Comparison of ENCODE assay signal across 8 cellular contexts in genomic region chr1:181023265-181024057, GRCh38. TPM values are rescaled to one million over a fixed set of nuclear protein-coding genes. Genes with fewer than 3 reads are reported as not detected.
A peak's percentile ranks its signal among the peaks of the same experiment; 100 is the strongest.
DNase-seq lines count a peak whose midpoint lies in the region; ATAC-seq, FAIRE-seq and TF ChIP-seq lines count a peak whose summit lies in the region.

No MANE protein-coding gene starts in this region.

- H3K4me1 ChIP-seq in HepG2 (ENCODE audit: insufficient read depth, low read length) (peaks cover 36% of the 10 kb centered on the region), tibial nerve (peaks cover 0 to 35% (median 10%) of the 10 kb centered on the region in 4 donors)

- H3K27ac ChIP-seq in HepG2 (ENCODE audit: extremely low read length, insufficient read depth, low read length) (no peak overlapping the region), tibial nerve (peak overlapping the region in 3 of 4 donors; percentile 88 to 96 (median 92))

- peak overlapping the region; percentile 35 to 91 (median 38); a peak in 5 of 6 replicates for H3K4me3 ChIP-seq in HepG2 (replicated peaks in 1 of 3; ENCODE audit: insufficient read depth in 1 of 3, low read depth in 2 of 3, low read length in 3 of 3)
- H3K4me3 ChIP-seq in tibial nerve = peak overlapping the region in 3 of 4 donors; percentile 89 to 97 (median 96)

- H3K4me2 ChIP-seq in HepG2 (ENCODE audit: low read depth, low read length) = peak overlapping the region; percentile 67

- H3K27ac Mint-ChIP-seq in activated naive CD4-positive, alpha-beta T cell treated with anti-CD3 and anti-CD28 coated beads, Interleukin-2, amount 50 U/mL, for 24 hours = peak overlapping the region; percentile 98
- H3K27ac Mint-ChIP-seq in activated T-helper 2 cell treated with anti-CD3 and anti-CD28 coated beads, Interferon-gamma antibody, Interleukin-2, Interleukin-4, amounts not matched to agents 10 μg/mL and 5 μg/mL and 100 μg/mL, durations not matched to agents 14 hours and 24 hours and 36 hours = peak overlapping the region; percentile 95

- peak overlapping the region; percentile 23 for H2AFZ ChIP-seq in HepG2 (ENCODE audit: low read length)

- H3K9me3 ChIP-seq in HepG2 (ENCODE audit: low read length) = no peaks in the 10 kb centered on the region
- H3K9me3 ChIP-seq in tibial nerve = no peaks in the 10 kb centered on the region

- DNase-seq in activated naive CD4-positive, alpha-beta T cell (lab: John Stamatoyannopoulos, UW) = no peak
- DNase-seq in activated T-helper 2 cell treated with anti-CD3 and anti-CD28 coated beads, Interferon-gamma antibody, Interleukin-2, Interleukin-4, amounts not matched to agents 10 μg/mL and 5 μg/mL and 100 μg/mL, durations not matched to agents 14 hours and 24 hours and 36 hours (ENCODE audit: low spot score) = no peak
- DNase-seq in HepG2 (ENCODE audit: low spot score) (no peak), tibial nerve (ENCODE audit: low spot score in 2 of 2) (no peak), posterior vena cava (ENCODE audit: low spot score) (no peak)

- H3K36me3 ChIP-seq in HepG2 (replicated peaks in 1 of 2; ENCODE audit: control insufficient read depth in 1 of 2, insufficient read depth in 2 of 2, low read length in 2 of 2) (no peaks in the 10 kb centered on the region), tibial nerve (no peaks in the 10 kb centered on the region)

- no peaks in the 10 kb centered on the region for H3K27me3 Mint-ChIP-seq in activated naive CD4-positive, alpha-beta T cell treated with anti-CD3 and anti-CD28 coated beads, Interleukin-2, amount 50 U/mL, for 24 hours
- peaks cover 27% of the 10 kb centered on the region for H3K27me3 Mint-ChIP-seq in activated T-helper 2 cell treated with anti-CD3 and anti-CD28 coated beads, Interferon-gamma antibody, Interleukin-2, Interleukin-4, amounts not matched to agents 10 μg/mL and 5 μg/mL and 100 μg/mL, durations not matched to agents 14 hours and 24 hours and 36 hours (ENCODE audit: low read depth)

- TF ChIP-seq CTCF in HepG2 (CRISPR knock-in tag; IDR thresholded peaks at IDR 0.05) = no peak
- no peak for TF ChIP-seq CTCF in tibial nerve (IDR thresholded peaks at IDR 0.05)

- POLR2A ChIA-PET in HepG2 (lab: Yijun Ruan, JAX) = interaction anchor here (1.1 to 4.1 kb wide), 6 partner anchors 10 to 521 kb away, joined by 3 to 29 read pairs (median 4); partner anchors contain the start of genes ACBD6 and MR1

- H3K79me2 ChIP-seq in HepG2 (ENCODE audit: insufficient read depth, low read length) = peaks cover 34% of the 10 kb centered on the region

- H3K4me1 Mint-ChIP-seq in activated naive CD4-positive, alpha-beta T cell treated with anti-CD3 and anti-CD28 coated beads, Interleukin-2, amount 50 U/mL, for 24 hours = peaks cover 37% of the 10 kb centered on the region
- H3K4me1 Mint-ChIP-seq in activated T-helper 2 cell treated with anti-CD3 and anti-CD28 coated beads, Interferon-gamma antibody, Interleukin-2, Interleukin-4, amounts not matched to agents 10 μg/mL and 5 μg/mL and 100 μg/mL, durations not matched to agents 14 hours and 24 hours and 36 hours (ENCODE audit: low read depth) = peaks cover 34% of the 10 kb centered on the region

- ATAC-seq in HepG2 (no peak), HG03108 (IDR thresholded peaks at IDR 0.05; ENCODE audit: unreplicated experiment) (no peak), HG03175 (IDR thresholded peaks at IDR 0.05; ENCODE audit: unreplicated experiment) (no peak)

- peak overlapping the region; percentile 90 for H3K4me3 Mint-ChIP-seq in activated naive CD4-positive, alpha-beta T cell treated with anti-CD3 and anti-CD28 coated beads, Interleukin-2, amount 50 U/mL, for 24 hours
- peak overlapping the region; percentile 87 for H3K4me3 Mint-ChIP-seq in activated T-helper 2 cell treated with anti-CD3 and anti-CD28 coated beads, Interferon-gamma antibody, Interleukin-2, Interleukin-4, amounts not matched to agents 10 μg/mL and 5 μg/mL and 100 μg/mL, durations not matched to agents 14 hours and 24 hours and 36 hours (ENCODE audit: low read depth)

- no peaks in the 10 kb centered on the region; a peak in 1 of 5 replicates for H3K27me3 ChIP-seq in HepG2 (ENCODE audit: control insufficient read depth in 1 of 2, insufficient read depth in 2 of 2, low read length in 2 of 2)
- peaks cover 0 to 3% of the 10 kb centered on the region in 2 donors for H3K27me3 ChIP-seq in tibial nerve

- H4K20me1 ChIP-seq in HepG2 (ENCODE audit: insufficient read depth, low read length) = 0 out of 2 replicates have a peak, but pooled peaks cover 7% of the 10 kb centered on the region

- no TSS peak for BruUV-seq in HepG2 (replicated peaks; lab: Mats Ljungman, UMichigan)

- peak overlapping the region; percentile 31; the same call in 1 of the 2 replicates for H3K9ac ChIP-seq in HepG2 (ENCODE audit: insufficient read depth, low read depth, low read length)

- intact Hi-C loops in activated T-helper 2 cell treated with anti-CD3 and anti-CD28 coated beads, Interferon-gamma antibody, Interleukin-2, Interleukin-4, amounts not matched to agents 10 μg/mL and 5 μg/mL and 100 μg/mL, durations not matched to agents 14 hours and 24 hours and 36 hours (cut with micrococcal nuclease) = loop anchor here (5.0 kb wide), 2 partner anchors 374 to 391 kb away; partner anchors contain the start of gene XPR1
- intact Hi-C loops in HepG2 (cut with micrococcal nuclease; ENCODE audit: unreplicated experiment) = loop anchor here (2.0 to 5.0 kb wide), 4 partner anchors 13 to 119 kb away; partner anchors contain the start of gene IER5
- intact Hi-C loops in posterior vena cava (cut with DNase I) = loop anchor here in 1 of 2 donors (1.0 kb wide), 1 partner anchor 28 kb away; no protein-coding TSS in a partner anchor

- 59% methylated on average over 10 of the region's 10 CpGs for WGBS in HepG2 (ENCODE audit: low lambda C conversion rate)
- WGBS in tibial nerve, 2 donors = 74 to 78% methylated on average over 10 of the region's 10 CpGs

- CTCF ChIA-PET in HepG2 (lab: Yijun Ruan, JAX; ENCODE audit: low intra/inter-chr PET ratio, low total read pairs) = no interaction called here

- TF ChIP-seq POLR2A in HepG2 (IDR thresholded peaks at IDR 0.05; ENCODE audit: insufficient read depth in 1 of 2, low read depth in 2 of 2, low read length in 2 of 2) = no peak
- TF ChIP-seq POLR2A in tibial nerve (IDR thresholded peaks at IDR 0.05) = no peak

- H3K36me3 Mint-ChIP-seq in activated naive CD4-positive, alpha-beta T cell treated with anti-CD3 and anti-CD28 coated beads, Interleukin-2, amount 50 U/mL, for 24 hours = peaks cover 4% of the 10 kb centered on the region
- H3K36me3 Mint-ChIP-seq in activated T-helper 2 cell treated with anti-CD3 and anti-CD28 coated beads, Interferon-gamma antibody, Interleukin-2, Interleukin-4, amounts not matched to agents 10 μg/mL and 5 μg/mL and 100 μg/mL, durations not matched to agents 14 hours and 24 hours and 36 hours (ENCODE audit: low read depth) = peaks cover 22% of the 10 kb centered on the region

- no peaks in the 10 kb centered on the region for H3K9me3 Mint-ChIP-seq in activated naive CD4-positive, alpha-beta T cell treated with anti-CD3 and anti-CD28 coated beads, Interleukin-2, amount 50 U/mL, for 24 hours
- H3K9me3 Mint-ChIP-seq in activated T-helper 2 cell treated with anti-CD3 and anti-CD28 coated beads, Interferon-gamma antibody, Interleukin-2, Interleukin-4, amounts not matched to agents 10 μg/mL and 5 μg/mL and 100 μg/mL, durations not matched to agents 14 hours and 24 hours and 36 hours = no peaks in the 10 kb centered on the region

- no peak for TF ChIP-seq EP300 in HepG2 (IDR thresholded peaks at IDR 0.05; ENCODE audit: low read depth in 2 of 2, low read length in 2 of 2)
- TF ChIP-seq EP300 in HepG2 (CRISPR knock-in tag; IDR thresholded peaks at IDR 0.05; ENCODE audit: borderline replicate concordance) = no peak
- TF ChIP-seq EP300 in tibial nerve (IDR thresholded peaks at IDR 0.05) = no peak

- no peak for FAIRE-seq in HepG2 (lab: Jason Lieb, UNC)

- in situ Hi-C loops in HepG2 (cut with HindIII; ENCODE audit: extremely low pct_ligation_motif_present, low pct_unique_long_range_greater_than_20kb) = no loop called here

- no peak for TF ChIP-seq RAD21 in HepG2 (CRISPR knock-in tag; IDR thresholded peaks at IDR 0.05)

RNA-seq across cellular contexts. Expression of gene STX6, which starts 0.8 kb away (rescaled TPM):
- 31.2 and 31.4 TPM in 2 replicates for total RNA-seq in activated T-helper 2 cell treated with anti-CD3 and anti-CD28 coated beads, Interferon-gamma antibody, Interleukin-2, Interleukin-4, amounts not matched to agents 10 μg/mL and 5 μg/mL and 100 μg/mL, durations not matched to agents 14 hours and 24 hours and 36 hours
- total RNA-seq in HepG2 (2016; rRNA removed; fragmentation: Illumina TruSeq; extraction: Trizol) = 15.0 and 18.3 TPM in 2 replicates
- total RNA-seq in HepG2 (2016; cell fraction: cytosol; rRNA removed; fragmentation: Illumina TruSeq; extraction: Trizol; ENCODE audit: low read depth) = 6.2 and 6.8 TPM in 2 replicates
- total RNA-seq in HepG2 (2016; cell fraction: insoluble cytoplasmic fraction; rRNA removed; fragmentation: Illumina TruSeq; extraction: Trizol) = 14.9 and 17.4 TPM in 2 replicates
- total RNA-seq in HepG2 (2016; cell fraction: membrane; rRNA removed; fragmentation: Illumina TruSeq; extraction: Trizol) = 8.4 and 9.3 TPM in 2 replicates
- 13.8 and 18.3 TPM in 2 replicates for total RNA-seq in HepG2 (2016; cell fraction: nucleus; rRNA removed; fragmentation: Illumina TruSeq; extraction: Trizol)
- polyA plus RNA-seq in HepG2 (2011; rRNA removed) = 10.3 and 10.8 TPM in 2 replicates
- polyA plus RNA-seq in HepG2 (2011; cell fraction: cytosol; rRNA removed) = 7.7 and 9.5 TPM in 2 replicates
- polyA plus RNA-seq in HepG2 (2011; cell fraction: nucleus; rRNA removed) = 8.6 and 9.4 TPM in 2 replicates
- polyA plus RNA-seq in HepG2 (2012) = 9.4 and 10.8 TPM in 2 replicates
- 1.1 and 1.4 TPM in 2 replicates for polyA plus RNA-seq in HepG2 (2016; cell fraction: cytosol; fragmentation: Illumina TruSeq; extraction: Trizol; ENCODE audit: low read depth)
- polyA plus RNA-seq in HepG2 (2016; cell fraction: insoluble cytoplasmic fraction; fragmentation: Illumina TruSeq; extraction: Trizol; ENCODE audit: low read depth) = 17.0 and 18.4 TPM in 2 replicates
- 3.7 and 4.0 TPM in 2 replicates for polyA plus RNA-seq in HepG2 (2016; cell fraction: membrane; fragmentation: Illumina TruSeq; extraction: Trizol; ENCODE audit: low read depth)
- 12.1 and 14.3 TPM in 2 replicates for polyA plus RNA-seq in HepG2 (2016; cell fraction: nucleus; fragmentation: Illumina TruSeq; extraction: Trizol; ENCODE audit: insufficient read depth, low read depth)
- polyA minus RNA-seq in HepG2 (2011; rRNA and poly(A)+ RNA removed; ENCODE audit: low replicate concordance) = 19.3 and 24.5 TPM in 2 replicates
- polyA minus RNA-seq in HepG2 (2011; cell fraction: cytosol; rRNA and poly(A)+ RNA removed) = 9.0 and 10.3 TPM in 2 replicates
- 27.7 and 29.1 TPM in 2 replicates for polyA minus RNA-seq in HepG2 (2011; cell fraction: nucleus; rRNA and poly(A)+ RNA removed)
- 10 to 100 TPM; 30.0 to 43.7 (median 38.6) TPM for total RNA-seq in tibial nerve
- 10 to 100 TPM; 12.8 to 15.9 TPM for total RNA-seq in posterior vena cava

RNA-seq across cellular contexts. Expression of gene MR1, which starts 10.3 kb away (rescaled TPM):
- total RNA-seq in activated T-helper 2 cell treated with anti-CD3 and anti-CD28 coated beads, Interferon-gamma antibody, Interleukin-2, Interleukin-4, amounts not matched to agents 10 μg/mL and 5 μg/mL and 100 μg/mL, durations not matched to agents 14 hours and 24 hours and 36 hours = 13.8 and 18.2 TPM in 2 replicates
- 6.6 and 10.4 TPM in 2 replicates for total RNA-seq in HepG2 (2016; rRNA removed; fragmentation: Illumina TruSeq; extraction: Trizol)
- total RNA-seq in HepG2 (2016; cell fraction: cytosol; rRNA removed; fragmentation: Illumina TruSeq; extraction: Trizol; ENCODE audit: low read depth) = 0.79 and 0.91 TPM in 2 replicates
- total RNA-seq in HepG2 (2016; cell fraction: insoluble cytoplasmic fraction; rRNA removed; fragmentation: Illumina TruSeq; extraction: Trizol) = 8.2 and 11.7 TPM in 2 replicates
- 3.1 and 3.4 TPM in 2 replicates for total RNA-seq in HepG2 (2016; cell fraction: membrane; rRNA removed; fragmentation: Illumina TruSeq; extraction: Trizol)
- total RNA-seq in HepG2 (2016; cell fraction: nucleus; rRNA removed; fragmentation: Illumina TruSeq; extraction: Trizol) = 8.7 and 10.3 TPM in 2 replicates
- 7.7 and 11.4 TPM in 2 replicates for polyA plus RNA-seq in HepG2 (2011; rRNA removed)
- 5.9 and 9.6 TPM in 2 replicates for polyA plus RNA-seq in HepG2 (2011; cell fraction: cytosol; rRNA removed)
- 3.1 and 3.5 TPM in 2 replicates for polyA plus RNA-seq in HepG2 (2011; cell fraction: nucleus; rRNA removed)
- 6.1 and 6.7 TPM in 2 replicates for polyA plus RNA-seq in HepG2 (2012)
- polyA plus RNA-seq in HepG2 (2016; cell fraction: cytosol; fragmentation: Illumina TruSeq; extraction: Trizol; ENCODE audit: low read depth) = 0.89 and 1.2 TPM in 2 replicates
- 9.1 and 9.3 TPM in 2 replicates for polyA plus RNA-seq in HepG2 (2016; cell fraction: insoluble cytoplasmic fraction; fragmentation: Illumina TruSeq; extraction: Trizol; ENCODE audit: low read depth)
- 2.4 and 3.2 TPM in 2 replicates for polyA plus RNA-seq in HepG2 (2016; cell fraction: membrane; fragmentation: Illumina TruSeq; extraction: Trizol; ENCODE audit: low read depth)
- 14.0 and 15.8 TPM in 2 replicates for polyA plus RNA-seq in HepG2 (2016; cell fraction: nucleus; fragmentation: Illumina TruSeq; extraction: Trizol; ENCODE audit: insufficient read depth, low read depth)
- polyA minus RNA-seq in HepG2 (2011; rRNA and poly(A)+ RNA removed; ENCODE audit: low replicate concordance) = 9.4 and 15.8 TPM in 2 replicates
- polyA minus RNA-seq in HepG2 (2011; cell fraction: cytosol; rRNA and poly(A)+ RNA removed) = 5.4 and 6.8 TPM in 2 replicates
- 4.5 and 7.8 TPM in 2 replicates for polyA minus RNA-seq in HepG2 (2011; cell fraction: nucleus; rRNA and poly(A)+ RNA removed)
- 10 to 100 TPM in 3 of 4 donors, 1 to 10 TPM in 1; 9.2 to 26.2 (median 10.9) TPM for total RNA-seq in tibial nerve
- 10 to 100 TPM; 13.9 to 21.9 TPM for total RNA-seq in posterior vena cava
